ENCODE assay signal across 15 cellular contexts in the genomic region with DNA sequence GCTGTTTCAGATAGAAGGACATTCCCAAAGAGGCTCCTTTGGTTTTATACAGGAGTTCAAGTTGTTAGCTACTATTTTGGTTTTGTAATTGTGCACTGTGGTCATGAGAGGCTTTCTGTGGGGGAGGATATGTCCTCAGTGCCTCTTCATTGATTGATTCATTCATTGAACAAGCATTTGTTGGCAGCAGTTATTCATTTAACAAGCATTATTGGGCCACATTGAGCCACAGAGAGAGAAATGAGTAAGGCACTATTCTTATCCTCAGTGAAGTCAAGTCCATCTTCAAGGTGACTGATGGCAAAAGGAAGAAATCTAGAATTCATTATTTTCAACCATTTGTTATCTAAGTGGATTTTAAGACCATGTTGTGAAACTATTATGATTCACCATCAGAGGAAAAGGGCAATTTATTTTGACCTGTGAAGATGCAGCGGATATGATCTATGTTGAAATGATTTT.
DNase-seq lines count a peak whose midpoint lies in the region; FAIRE-seq and TF ChIP-seq lines count a peak whose summit lies in the region.
"Had no signal": no experiment of that assay in that cellular context is flagged by ENCODE, and none has a peak within 500 bp of the region (broad histone marks: within the 10 kb centered on the region; RNA-seq: fewer than 3 reads in every experiment).

No MANE protein-coding gene starts in this region.

- H3K4me3 ChIP-seq in breast epithelium, result no peak overlapping the region
- no peak overlapping the region for H3K4me3 ChIP-seq in adipocyte (ENCODE audit: low read length)
- H3K4me3 ChIP-seq in vagina, result no peak overlapping the region
- no peak overlapping the region for H3K4me3 ChIP-seq in dorsolateral prefrontal cortex
- H3K4me3 ChIP-seq: GM23338 had no signal

- no peaks in the 10 kb centered on the region for H3K9me3 Mint-ChIP-seq in MCF 10A (ENCODE audit: unreplicated experiment)
- H3K9me3 Mint-ChIP-seq: activated CD4-positive, alpha-beta memory T cell treated with anti-CD3 and anti-CD28 coated beads for 36 hours; activated naive CD8-positive, alpha-beta T cell treated with anti-CD3 and anti-CD28 coated beads, Interleukin-2, amount 10 ng/mL, durations not matched to agents 7 days and 5 days; GM23338 had no signal

- DNase-seq in MCF 10A (ENCODE audit: unreplicated experiment) (peak; percentile 52), breast epithelium (ENCODE audit: low spot score in 2 of 2) (no peak), adipocyte (ENCODE audit: low read depth) (peak; percentile 64), vagina (ENCODE audit: extremely low spot score in 2 of 2) (no peak), SW 1271 (lab: John Stamatoyannopoulos, UW) (no peak), dorsolateral prefrontal cortex (no peak)
- DNase-seq in activated CD4-positive, alpha-beta T cell treated with anti-CD3 and anti-CD28 coated beads, Interleukin-2, amount 50 U/mL, for 48 hours, result no peak
- DNase-seq: activated CD4-positive, alpha-beta memory T cell treated with anti-CD3 and anti-CD28 coated beads for 36 hours; activated naive CD8-positive, alpha-beta T cell treated with anti-CD3 and anti-CD28 coated beads, Interleukin-2, amount 10 ng/mL, durations not matched to agents 7 days and 5 days; Karpas-422; NCI-H2171 treated with DMSO at 0.1 percent for 48 hours had no signal

- intact Hi-C loops in MCF 10A (cut with micrococcal nuclease), result no loop called here
- intact Hi-C loops in breast epithelium (cut with DNase I; ENCODE audit: low total_unique reads), result no loop called here
- intact Hi-C loops in vagina (cut with DNase I), result no loop called here
- intact Hi-C loops in dorsolateral prefrontal cortex (cut with DNase I), result no loop called here

- POLR2A ChIA-PET in MCF 10A (lab: Yijun Ruan, JAX), result interaction anchor here (1.0 to 1.6 kb wide), 3 partner anchors 9 to 28 kb away, joined by 3 to 5 read pairs (median 4); no protein-coding TSS in a partner anchor

- TF ChIP-seq CTCF in MCF 10A (IDR thresholded peaks at IDR 0.05; ENCODE audit: unreplicated experiment) (no peak), breast epithelium (IDR thresholded peaks at IDR 0.05) (no peak), vagina (IDR thresholded peaks at IDR 0.05) (no peak), dorsolateral prefrontal cortex (IDR thresholded peaks at IDR 0.05 in 54 of 56, conservative IDR thresholded peaks at IDR 0.05 in 2 of 56; ENCODE audit: low read depth in 1 of 56, partially characterized antibody in 56 of 56) (no peak)

- H3K27ac ChIP-seq in breast epithelium, result no peak overlapping the region
- peak overlapping the region; percentile 0 for H3K27ac ChIP-seq in vagina
- no peak overlapping the region for H3K27ac ChIP-seq in dorsolateral prefrontal cortex

- H3K36me3 Mint-ChIP-seq in MCF 10A (ENCODE audit: insufficient read depth, unreplicated experiment), result no peaks in the 10 kb centered on the region
- H3K36me3 Mint-ChIP-seq: activated CD4-positive, alpha-beta memory T cell treated with anti-CD3 and anti-CD28 coated beads for 36 hours; activated naive CD8-positive, alpha-beta T cell treated with anti-CD3 and anti-CD28 coated beads, Interleukin-2, amount 10 ng/mL, durations not matched to agents 7 days and 5 days had no signal

- peak; percentile 51 for FAIRE-seq in islet of Langerhans (lab: Jason Lieb, UNC)
- FAIRE-seq: A204.1, keratinocyte had no signal

- H3K27me3 ChIP-seq in breast epithelium, result no peaks in the 10 kb centered on the region
- no peaks in the 10 kb centered on the region for H3K27me3 ChIP-seq in adipocyte (replicated peaks; ENCODE audit: control insufficient read depth, insufficient read depth, low read length)
- no peaks in the 10 kb centered on the region for H3K27me3 ChIP-seq in vagina
- no peaks in the 10 kb centered on the region for H3K27me3 ChIP-seq in dorsolateral prefrontal cortex

- peak overlapping the region; percentile 76 for H3K27ac Mint-ChIP-seq in MCF 10A (ENCODE audit: low read depth, unreplicated experiment)
- H3K27ac Mint-ChIP-seq: activated CD4-positive, alpha-beta memory T cell treated with anti-CD3 and anti-CD28 coated beads for 36 hours; activated naive CD8-positive, alpha-beta T cell treated with anti-CD3 and anti-CD28 coated beads, Interleukin-2, amount 10 ng/mL, durations not matched to agents 7 days and 5 days; GM23338 had no signal

- TF ChIP-seq POLR2A in breast epithelium (IDR thresholded peaks at IDR 0.05) (no peak), vagina (IDR thresholded peaks at IDR 0.05) (no peak)

- H3K36me3 ChIP-seq in breast epithelium, result no peaks in the 10 kb centered on the region
- no peaks in the 10 kb centered on the region for H3K36me3 ChIP-seq in adipocyte (ENCODE audit: control insufficient read depth, insufficient read depth, low read length, severe bottlenecking)
- no peaks in the 10 kb centered on the region for H3K36me3 ChIP-seq in vagina

- BruUV-seq in MCF 10A (replicated peaks; lab: Mats Ljungman, UMichigan), result no TSS peak

- H3K9me3 ChIP-seq in breast epithelium (no peaks in the 10 kb centered on the region), adipocyte (ENCODE audit: control insufficient read depth, low read length) (no peaks in the 10 kb centered on the region), vagina (no peaks in the 10 kb centered on the region)

- no peak overlapping the region for H3K4me3 Mint-ChIP-seq in MCF 10A (ENCODE audit: unreplicated experiment)
- H3K4me3 Mint-ChIP-seq: activated CD4-positive, alpha-beta memory T cell treated with anti-CD3 and anti-CD28 coated beads for 36 hours; activated naive CD8-positive, alpha-beta T cell treated with anti-CD3 and anti-CD28 coated beads, Interleukin-2, amount 10 ng/mL, durations not matched to agents 7 days and 5 days; GM23338 had no signal

- peaks cover 25% of the 10 kb centered on the region for H3K4me1 Mint-ChIP-seq in MCF 10A (ENCODE audit: insufficient read depth, unreplicated experiment)
- H3K4me1 Mint-ChIP-seq: activated naive CD8-positive, alpha-beta T cell treated with anti-CD3 and anti-CD28 coated beads, Interleukin-2, amount 10 ng/mL, durations not matched to agents 7 days and 5 days; GM23338 had no signal

- H3K9ac ChIP-seq in adipocyte (ENCODE audit: low read length), result peak overlapping the region; percentile 84

- CTCF ChIA-PET in MCF 10A (lab: Yijun Ruan, JAX), result no interaction called here

- no peaks in the 10 kb centered on the region for H3K27me3 Mint-ChIP-seq in MCF 10A (ENCODE audit: insufficient read depth, unreplicated experiment)
- H3K27me3 Mint-ChIP-seq: activated naive CD8-positive, alpha-beta T cell treated with anti-CD3 and anti-CD28 coated beads, Interleukin-2, amount 10 ng/mL, durations not matched to agents 7 days and 5 days had no signal

- H3K4me1 ChIP-seq in breast epithelium, result no peaks in the 10 kb centered on the region
- peaks cover 37% of the 10 kb centered on the region for H3K4me1 ChIP-seq in adipocyte (ENCODE audit: control insufficient read depth, insufficient read depth, low read length)
- H3K4me1 ChIP-seq in vagina, result peaks cover 20% of the 10 kb centered on the region

Comparison
In these comparisons a context has a peak if more than half of its experiments do, and no peak if none do; other contexts are left out.
1. DNase-seq: peak in MCF 10A (single experiment) and adipocyte (single experiment); none in breast epithelium (0 of 2), vagina (0 of 2), activated CD4-positive, alpha-beta T cell treated with anti-CD3 and anti-CD28 coated beads, Interleukin-2, amount 50 U/mL, for 48 hours (0 of 2), SW 1271 (0 of 2) and dorsolateral prefrontal cortex (0 of 10).